Comparison of ENCODE assay signal across 25 cellular contexts in genomic region chr10:126432507-126432906, GRCh38.
"Had no signal": no experiment of that assay in that cellular context is flagged by ENCODE, and none has a peak within 500 bp of the region (broad histone marks: within the 10 kb centered on the region; RNA-seq: fewer than 3 reads in every experiment).

No MANE protein-coding gene starts in this region.

- H3K4me1 Mint-ChIP-seq: activated CD4-positive, alpha-beta T cell treated with anti-CD3 and anti-CD28 coated beads, Interleukin-2, amount 10 ng/mL, durations not matched to agents 7 days and 5 days; activated naive CD4-positive, alpha-beta T cell treated with anti-CD3 and anti-CD28 coated beads, Interleukin-2, amount 10 ng/mL, durations not matched to agents 7 days and 5 days; activated naive CD8-positive, alpha-beta T cell treated with anti-CD3 and anti-CD28 coated beads for 36 hours had no signal

- H3K4me3 ChIP-seq: MG63 had no signal

- H3K36me3 ChIP-seq: brain microvascular endothelial cell, MG63 had no signal

- H3K27me3 Mint-ChIP-seq: activated CD4-positive, alpha-beta memory T cell treated with anti-CD3 and anti-CD28 coated beads for 36 hours; activated CD4-positive, alpha-beta T cell treated with anti-CD3 and anti-CD28 coated beads, Interleukin-2, amount 10 ng/mL, durations not matched to agents 7 days and 5 days; activated naive CD4-positive, alpha-beta T cell treated with anti-CD3 and anti-CD28 coated beads, Interleukin-2, amount 10 ng/mL, durations not matched to agents 7 days and 5 days had no signal

- DNase-seq: activated CD4-positive, alpha-beta memory T cell treated with anti-CD3 and anti-CD28 coated beads for 36 hours; activated CD4-positive, alpha-beta T cell treated with anti-CD3 and anti-CD28 coated beads, Interleukin-2, amount 10 ng/mL, durations not matched to agents 7 days and 5 days; activated CD4-positive, CD25-positive, alpha-beta regulatory T cell; activated CD8-positive, alpha-beta memory T cell treated with anti-CD3 and anti-CD28 coated beads for 24 hours; activated gamma-delta T cell treated with Interleukin-2 at 50 U/mL for 16 hours; activated naive CD4-positive, alpha-beta T cell treated with anti-CD3 and anti-CD28 coated beads, Interleukin-2, amount 10 ng/mL, durations not matched to agents 7 days and 5 days; activated naive CD8-positive, alpha-beta T cell treated with anti-CD3 and anti-CD28 coated beads for 36 hours; activated T-cell treated with anti-CD3 and anti-CD28 coated beads for 4 hours; activated T-cell treated with anti-CD3 and anti-CD28 coated beads, Interleukin-2, amount 50 U/mL, for 48 hours; brain microvascular endothelial cell; cerebellar nuclear complex; MG63; NCI-H1105; NCI-H1436; NCI-H1694 treated with DMSO at 0.1 percent for 48 hours; NCI-H2029 treated with DMSO at 0.1 percent for 48 hours; NCI-H510A treated with DMSO at 0.1 percent for 48 hours; NCI-H69; SHP77 treated with DMSO at 0.1 percent for 48 hours; T-helper 9 cell had no signal

- H3K27me3 ChIP-seq: brain microvascular endothelial cell, MG63 had no signal

- H3K4me3 Mint-ChIP-seq: activated CD4-positive, alpha-beta memory T cell treated with anti-CD3 and anti-CD28 coated beads for 36 hours; activated CD4-positive, alpha-beta T cell treated with anti-CD3 and anti-CD28 coated beads, Interleukin-2, amount 10 ng/mL, durations not matched to agents 7 days and 5 days; activated naive CD4-positive, alpha-beta T cell treated with anti-CD3 and anti-CD28 coated beads, Interleukin-2, amount 10 ng/mL, durations not matched to agents 7 days and 5 days; activated naive CD8-positive, alpha-beta T cell treated with anti-CD3 and anti-CD28 coated beads for 36 hours; T-helper 1 cell treated with Interleukin-12 subunit alpha and Interleukin-12 subunit beta and Interleukin-4 antibody, amounts not matched to agents 30 μg/mL and 1 μg/mL, for 36 hours had no signal

- H3K9me3 Mint-ChIP-seq: activated CD4-positive, alpha-beta memory T cell treated with anti-CD3 and anti-CD28 coated beads for 36 hours; activated CD4-positive, alpha-beta T cell treated with anti-CD3 and anti-CD28 coated beads, Interleukin-2, amount 10 ng/mL, durations not matched to agents 7 days and 5 days; activated naive CD8-positive, alpha-beta T cell treated with anti-CD3 and anti-CD28 coated beads for 36 hours; T-helper 1 cell treated with Interleukin-12 subunit alpha and Interleukin-12 subunit beta and Interleukin-4 antibody, amounts not matched to agents 30 μg/mL and 1 μg/mL, for 36 hours had no signal

- H3K27ac ChIP-seq: brain microvascular endothelial cell, VCaP had no signal

- H3K27ac Mint-ChIP-seq: activated CD4-positive, alpha-beta memory T cell treated with anti-CD3 and anti-CD28 coated beads for 36 hours; activated CD4-positive, alpha-beta T cell treated with anti-CD3 and anti-CD28 coated beads, Interleukin-2, amount 10 ng/mL, durations not matched to agents 7 days and 5 days; activated naive CD4-positive, alpha-beta T cell treated with anti-CD3 and anti-CD28 coated beads, Interleukin-2, amount 10 ng/mL, durations not matched to agents 7 days and 5 days; activated naive CD8-positive, alpha-beta T cell treated with anti-CD3 and anti-CD28 coated beads for 36 hours; activated T-helper 2 cell treated with anti-CD3 and anti-CD28 coated beads, Interferon-gamma antibody, Interleukin-2, Interleukin-4, amounts not matched to agents 10 μg/mL and 5 μg/mL and 100 μg/mL, durations not matched to agents 14 hours and 24 hours and 36 hours; T-helper 1 cell treated with Interleukin-12 subunit alpha and Interleukin-12 subunit beta and Interleukin-4 antibody, amounts not matched to agents 30 μg/mL and 1 μg/mL, for 36 hours had no signal

- H3K9me3 ChIP-seq: MG63 had no signal

- FAIRE-seq: colon, TTC549 had no signal

- H3K36me3 Mint-ChIP-seq: activated CD4-positive, alpha-beta memory T cell treated with anti-CD3 and anti-CD28 coated beads for 36 hours; activated naive CD4-positive, alpha-beta T cell treated with anti-CD3 and anti-CD28 coated beads, Interleukin-2, amount 10 ng/mL, durations not matched to agents 7 days and 5 days; activated naive CD8-positive, alpha-beta T cell treated with anti-CD3 and anti-CD28 coated beads for 36 hours had no signal
